Comparison of ENCODE assay signal across 27 cellular contexts in genomic region chr3:160094562-160094961, GRCh38.
"Had no signal": no experiment of that assay in that cellular context is flagged by ENCODE, and none has a peak within 500 bp of the region (broad histone marks: within the 10 kb centered on the region; RNA-seq: fewer than 3 reads in every experiment).

No MANE protein-coding gene starts in this region.

- H3K27ac ChIP-seq: brain microvascular endothelial cell had no signal

- FAIRE-seq: astrocyte, bronchial epithelial cell, frontal cortex had no signal

- H3K27me3 ChIP-seq: brain microvascular endothelial cell had no signal

- ATAC-seq: activated T-cell treated with anti-CD3 and anti-CD28 coated beads, Interleukin-2, amount 50 U/mL, for 72 hours; effector memory CD8-positive, alpha-beta T cell had no signal

- DNase-seq: activated CD4-positive, alpha-beta memory T cell treated with anti-CD3 and anti-CD28 coated beads, Interleukin-2, amount 10 ng/mL, durations not matched to agents 7 days and 5 days; activated CD4-positive, alpha-beta T cell treated with anti-CD3 and anti-CD28 coated beads for 1 hour; activated CD4-positive, alpha-beta T cell treated with anti-CD3 and anti-CD28 coated beads for 4 hours; activated CD4-positive, alpha-beta T cell treated with anti-CD3 and anti-CD28 coated beads, Interleukin-2, amount 10 ng/mL, durations not matched to agents 7 days and 5 days; activated CD4-positive, alpha-beta T cell treated with anti-CD3 and anti-CD28 coated beads, Interleukin-2, amount 50 U/mL, for 4 hours; activated CD8-positive, alpha-beta memory T cell treated with anti-CD3 and anti-CD28 coated beads, Interleukin-2, amount 50 U/mL, for 48 hours; activated gamma-delta T cell treated with Interleukin-2 at 50 U/mL for 16 hours; activated naive CD4-positive, alpha-beta T cell treated with anti-CD3 and anti-CD28 coated beads, Interleukin-2, amount 50 U/mL, for 16 hours; activated naive CD4-positive, alpha-beta T cell treated with Interleukin-2 at 50 U/mL for 16 hours; activated T-cell treated with anti-CD3 and anti-CD28 coated beads for 4 hours; activated T-cell treated with anti-CD3 and anti-CD28 coated beads, Interleukin-2, amount 50 U/mL, for 24 hours; activated T-cell treated with anti-CD3 and anti-CD28 coated beads, Interleukin-2, amount 50 U/mL, for 72 hours; amniotic stem cell; anterior cingulate cortex; brain microvascular endothelial cell; cortex of kidney; dermis blood vessel endothelial cell; effector CD4-positive, alpha-beta T cell; effector memory CD8-positive, alpha-beta T cell; erythroblast; foreskin fibroblast; head of caudate nucleus; T-helper 1 cell; T-helper 2 cell had no signal

- H3K36me3 ChIP-seq: brain microvascular endothelial cell had no signal
